20 cellular contexts compared by ENCODE assay signal in the genomic region with DNA sequence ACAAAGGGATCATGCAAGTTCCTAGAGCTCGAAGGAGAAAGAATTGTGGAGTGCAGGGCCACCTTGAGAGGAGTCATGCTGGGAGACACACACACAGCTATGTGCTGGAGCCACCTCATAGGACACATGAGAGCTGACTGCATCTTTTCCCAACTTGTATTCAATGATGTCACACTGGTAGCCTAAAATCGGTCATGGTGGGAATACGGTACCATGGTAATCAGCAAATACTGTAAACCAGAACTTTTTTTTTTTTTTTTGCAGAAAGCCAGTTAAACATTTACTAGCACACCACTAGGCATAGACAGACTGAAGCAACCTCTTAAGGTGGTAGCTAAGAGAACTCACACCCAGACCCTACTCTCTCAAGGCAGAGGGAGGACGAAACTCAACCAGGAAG. TPM values are rescaled to one million over a fixed set of nuclear protein-coding genes. Genes with fewer than 3 reads are reported as not detected.
DNase-seq lines count a peak whose midpoint lies in the region; ATAC-seq and TF ChIP-seq lines count a peak whose summit lies in the region.
"Had no signal": no experiment of that assay in that cellular context is flagged by ENCODE, and none has a peak within 500 bp of the region (broad histone marks: within the 10 kb centered on the region; RNA-seq: fewer than 3 reads in every experiment).

No MANE protein-coding gene starts in this region.

- H3K9me3 Mint-ChIP-seq in naive thymus-derived CD8-positive, alpha-beta T cell = peaks cover 0 to 2% (median 0%) of the 10 kb centered on the region in 9 donors
- H3K9me3 Mint-ChIP-seq: CD4-positive, alpha-beta T cell; CD8-positive, alpha-beta memory T cell had no signal

- POLR2A ChIA-PET in naive thymus-derived CD8-positive, alpha-beta T cell (lab: Charles Lee) = no interaction called here

- H3K36me3 ChIP-seq in right lobe of liver = no peaks in the 10 kb centered on the region
- H3K36me3 ChIP-seq in psoas muscle (ENCODE audit: insufficient read depth in 1 of 2, low read depth in 1 of 2) = no peaks in the 10 kb centered on the region
- H3K36me3 ChIP-seq: BE2C; BLaER1 treated with 17β-estradiol and CSF1 and Interleukin-3, amounts not matched to agents 10 nM and 100 nM had no signal

- no peak for TF ChIP-seq POLR2A in right lobe of liver (IDR thresholded peaks at IDR 0.05)

- H3K4me1 ChIP-seq in right lobe of liver (peaks cover 0 to 16% (median 6%) of the 10 kb centered on the region in 4 donors), psoas muscle (no peaks in the 10 kb centered on the region)

- no peak overlapping the region for H3K27ac Mint-ChIP-seq in naive thymus-derived CD8-positive, alpha-beta T cell
- H3K27ac Mint-ChIP-seq: CD4-positive, alpha-beta T cell; CD8-positive, alpha-beta memory T cell had no signal

- H3K27ac ChIP-seq in right lobe of liver (peak overlapping the region in 2 of 3 donors; percentile 7 to 46), psoas muscle (no peak overlapping the region)
- H3K27ac ChIP-seq: 22Rv1; BLaER1 treated with 17β-estradiol and CSF1 and Interleukin-3, amounts not matched to agents 10 nM and 100 nM had no signal

- H3K27me3 Mint-ChIP-seq in naive thymus-derived CD8-positive, alpha-beta T cell = peaks cover 0 to 2% (median 0%) of the 10 kb centered on the region in 5 donors

- peaks cover 0 to 16% (median 0%) of the 10 kb centered on the region in 4 donors for H3K4me1 Mint-ChIP-seq in naive thymus-derived CD8-positive, alpha-beta T cell

- H3K4me3 ChIP-seq in right lobe of liver = no peak overlapping the region
- H3K4me3 ChIP-seq in psoas muscle = no peak overlapping the region
- H3K4me3 ChIP-seq: BLaER1 treated with 17β-estradiol and CSF1 and Interleukin-3, amounts not matched to agents 10 nM and 100 nM had no signal

- H3K9me3 ChIP-seq in right lobe of liver = no peaks in the 10 kb centered on the region
- no peaks in the 10 kb centered on the region for H3K9me3 ChIP-seq in psoas muscle

- ATAC-seq in right lobe of liver (peak; percentile 57 to 71 (median 61)), psoas muscle (no peak)
- ATAC-seq in naive thymus-derived CD8-positive, alpha-beta T cell = no peak
- ATAC-seq: HCT116 had no signal

- H3K4me3 Mint-ChIP-seq in naive thymus-derived CD8-positive, alpha-beta T cell = no peak overlapping the region
- H3K4me3 Mint-ChIP-seq: CD14-positive monocyte; CD4-positive, alpha-beta T cell; CD8-positive, alpha-beta memory T cell had no signal

- TF ChIP-seq CTCF in right lobe of liver (IDR thresholded peaks at IDR 0.05) = no peak
- no peak for TF ChIP-seq CTCF in psoas muscle (IDR thresholded peaks at IDR 0.05)

- DNase-seq in DMS53 (lab: John Stamatoyannopoulos, UW) (peak; percentile 63), DMS53 treated with DMSO at 0.1 percent for 48 hours (lab: John Stamatoyannopoulos, UW; ENCODE audit: unreplicated experiment) (no peak), kidney tubule cell (ENCODE audit: low spot score) (peak; percentile 59), right lobe of liver (no peak), activated gamma-delta T cell treated with Interleukin-2 at 50 U/mL for 16 hours (no peak), psoas muscle (no peak)
- no peak for DNase-seq in naive thymus-derived CD8-positive, alpha-beta T cell
- DNase-seq in activated effector memory CD4-positive, alpha-beta T cell treated with anti-CD3 and anti-CD28 coated beads, Interleukin-2, amount 50 U/mL, for 16 hours = no peak
- DNase-seq: ACHN; AML-193; BE2C; CD4-positive, alpha-beta T cell; CD8-positive, alpha-beta memory T cell; DMS 273 treated with DMSO at 0.1 percent for 48 hours; DND-41; GOT3 had no signal

- H3K27me3 ChIP-seq in right lobe of liver (no peaks in the 10 kb centered on the region), psoas muscle (ENCODE audit: insufficient read depth in 3 of 3, low read length in 2 of 3) (no peaks in the 10 kb centered on the region)
- H3K27me3 ChIP-seq: BE2C; BLaER1 treated with 17β-estradiol and CSF1 and Interleukin-3, amounts not matched to agents 10 nM and 100 nM had no signal

- no peaks in the 10 kb centered on the region for H3K36me3 Mint-ChIP-seq in naive thymus-derived CD8-positive, alpha-beta T cell
- H3K36me3 Mint-ChIP-seq: CD14-positive monocyte had no signal

- intact Hi-C loops in right lobe of liver (cut with DNase I) = no loop called here
- intact Hi-C loops in psoas muscle (cut with DNase I) = no loop called here

- 52% methylated on average over 3 of the region's 4 CpGs for WGBS in right lobe of liver (ENCODE audit: insufficient coverage, low coverage, low lambda C conversion rate, missing lambda C conversion rate)
- WGBS in psoas muscle, 3 donors = 61 to 70% (median 66%) methylated on average over 4 of the region's 4 CpGs

RNA-seq across cellular contexts. Expression of a gene that starts 47.0 kb away (rescaled TPM):
- 10 to 100 TPM; 21.7 to 40.8 (median 32.7) TPM for total RNA-seq in right lobe of liver
- 10 to 100 TPM; 60.2 to 66.5 TPM for total RNA-seq in naive thymus-derived CD8-positive, alpha-beta T cell
- polyA plus RNA-seq in naive thymus-derived CD8-positive, alpha-beta T cell = 10 to 100 TPM; 20.9 to 25.1 (median 23.9) TPM
- 10 to 100 TPM; 14.4 to 19.2 (median 17.6) TPM for total RNA-seq in psoas muscle
- polyA plus RNA-seq in psoas muscle = 10 to 100 TPM in 1 of 3 donors, 1 to 10 TPM in 2; 6.4 to 11.2 (median 8.8) TPM

Comparison
In these comparisons a context has a peak if more than half of its experiments do, and no peak if none do; other contexts are left out.
1. DNase-seq: peak in DMS53 (single experiment) and kidney tubule cell (single experiment); none in DMS53 treated with DMSO at 0.1 percent for 48 hours (single experiment), right lobe of liver (0 of 3), naive thymus-derived CD8-positive, alpha-beta T cell (0 of 10), activated effector memory CD4-positive, alpha-beta T cell treated with anti-CD3 and anti-CD28 coated beads, Interleukin-2, amount 50 U/mL, for 16 hours (single experiment), activated gamma-delta T cell treated with Interleukin-2 at 50 U/mL for 16 hours (single experiment) and psoas muscle (0 of 2).
2. ATAC-seq: peak in right lobe of liver (4 of 4); none in naive thymus-derived CD8-positive, alpha-beta T cell (0 of 2) and psoas muscle (0 of 4).